9 cellular contexts compared by ENCODE assay signal in genomic region chr1:234841710-234842231, GRCh38.
DNase-seq lines count a peak whose midpoint lies in the region; ATAC-seq and TF ChIP-seq lines count a peak whose summit lies in the region.
"Had no signal": no experiment of that assay in that cellular context is flagged by ENCODE, and none has a peak within 500 bp of the region (broad histone marks: within the 10 kb centered on the region; RNA-seq: fewer than 3 reads in every experiment).

No MANE protein-coding gene starts in this region.

- peak; percentile 12 for DNase-seq in NK-92 treated with Interleukin-12 subunit alpha and Interleukin-12 subunit beta, amount 100 ng/mL, for 24 hours (lab: John Stamatoyannopoulos, UW)
- DNase-seq in NK-92 (lab: John Stamatoyannopoulos, UW; ENCODE audit: unreplicated experiment) = no peak
- peak; percentile 97 for DNase-seq in SIG-M5 (lab: John Stamatoyannopoulos, UW)
- peak; percentile 46 for DNase-seq in germinal center (ENCODE audit: low spot score)
- DNase-seq in stimulated activated effector memory CD8-positive, alpha-beta T cell treated with anti-CD3 and anti-CD28 coated beads, Interleukin-12 subunit alpha, Interleukin-12 subunit beta, amount 100 ng/mL, for 72 hours (ENCODE audit: low spot score in 2 of 2) = peak in 1 of 2 donors; percentile 58
- DNase-seq in NCI-H446 (lab: John Stamatoyannopoulos, UW) = no peak
- no peak for DNase-seq in glutamatergic neuron
- no peak for DNase-seq in cortex of kidney (lab: John Stamatoyannopoulos, UW)
- DNase-seq: NCI-H526 treated with DMSO at 0.1 percent for 48 hours had no signal

- H3K27ac Mint-ChIP-seq in stimulated activated effector memory CD8-positive, alpha-beta T cell treated with anti-CD3 and anti-CD28 coated beads, Interleukin-12 subunit alpha, Interleukin-12 subunit beta, amount 100 ng/mL, for 72 hours = peak overlapping the region; percentile 20
- H3K27ac Mint-ChIP-seq in glutamatergic neuron (ENCODE audit: unreplicated experiment) = no peak overlapping the region

- no peak for ATAC-seq in stimulated activated effector memory CD8-positive, alpha-beta T cell treated with anti-CD3 and anti-CD28 coated beads, Interleukin-12 subunit alpha, Interleukin-12 subunit beta, amount 100 ng/mL, for 72 hours

- peaks cover 70% of the 10 kb centered on the region for H3K4me1 Mint-ChIP-seq in stimulated activated effector memory CD8-positive, alpha-beta T cell treated with anti-CD3 and anti-CD28 coated beads, Interleukin-12 subunit alpha, Interleukin-12 subunit beta, amount 100 ng/mL, for 72 hours
- H3K4me1 Mint-ChIP-seq in glutamatergic neuron (ENCODE audit: low read depth, unreplicated experiment) = peaks cover 16% of the 10 kb centered on the region

- no peaks in the 10 kb centered on the region for H3K27me3 Mint-ChIP-seq in glutamatergic neuron (ENCODE audit: unreplicated experiment)

- H3K4me3 Mint-ChIP-seq in stimulated activated effector memory CD8-positive, alpha-beta T cell treated with anti-CD3 and anti-CD28 coated beads, Interleukin-12 subunit alpha, Interleukin-12 subunit beta, amount 100 ng/mL, for 72 hours = peak overlapping the region; percentile 46
- H3K4me3 Mint-ChIP-seq in glutamatergic neuron (ENCODE audit: unreplicated experiment) = no peak overlapping the region

- H3K36me3 Mint-ChIP-seq in stimulated activated effector memory CD8-positive, alpha-beta T cell treated with anti-CD3 and anti-CD28 coated beads, Interleukin-12 subunit alpha, Interleukin-12 subunit beta, amount 100 ng/mL, for 72 hours = peaks cover 6% of the 10 kb centered on the region
- H3K36me3 Mint-ChIP-seq in glutamatergic neuron (ENCODE audit: unreplicated experiment) = no peaks in the 10 kb centered on the region

- peaks cover 3% of the 10 kb centered on the region for H3K9me3 Mint-ChIP-seq in stimulated activated effector memory CD8-positive, alpha-beta T cell treated with anti-CD3 and anti-CD28 coated beads, Interleukin-12 subunit alpha, Interleukin-12 subunit beta, amount 100 ng/mL, for 72 hours
- no peaks in the 10 kb centered on the region for H3K9me3 Mint-ChIP-seq in glutamatergic neuron (ENCODE audit: unreplicated experiment)

- TF ChIP-seq CTCF in glutamatergic neuron (IDR thresholded peaks at IDR 0.05; ENCODE audit: partially characterized antibody, unreplicated experiment) = no peak

Comparison
In these comparisons a context has a peak if more than half of its experiments do, and no peak if none do; other contexts are left out.
1. DNase-seq: peak in NK-92 treated with Interleukin-12 subunit alpha and Interleukin-12 subunit beta, amount 100 ng/mL, for 24 hours (single experiment), SIG-M5 (single experiment) and germinal center (single experiment); none in NK-92 (single experiment), NCI-H446 (0 of 2), glutamatergic neuron (single experiment) and cortex of kidney (single experiment).